Comparison of ENCODE assay signal across 8 cellular contexts in the genomic region with DNA sequence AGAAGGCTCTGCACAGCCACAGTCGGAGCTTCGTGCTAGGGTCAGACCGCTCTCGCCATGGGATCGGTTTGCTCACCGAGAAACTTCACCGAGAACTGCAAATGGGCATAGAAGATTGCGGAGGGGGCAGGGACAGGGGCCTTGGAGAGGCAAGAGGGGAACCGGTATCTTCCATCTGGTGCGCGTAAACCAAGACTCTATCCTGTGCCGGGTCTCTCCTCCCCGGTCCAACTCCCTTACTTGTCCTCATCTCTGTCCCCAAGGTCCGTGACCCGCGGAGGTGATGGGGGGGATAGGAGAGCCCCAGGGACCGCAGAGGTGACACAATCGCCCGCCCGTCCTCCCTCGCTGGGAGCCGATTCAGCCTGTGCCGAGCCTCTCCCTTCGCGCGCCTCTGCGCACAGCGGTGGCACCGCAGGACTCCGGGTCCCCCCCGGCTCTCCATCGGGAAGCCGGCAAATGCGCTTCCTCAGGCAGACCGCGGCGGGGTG. TPM values are rescaled to one million over a fixed set of nuclear protein-coding genes. Genes with fewer than 3 reads are reported as not detected.
A peak's percentile ranks its signal among the peaks of the same experiment; 100 is the strongest.
DNase-seq lines count a peak whose midpoint lies in the region; ATAC-seq and FAIRE-seq lines count a peak whose summit lies in the region.

No MANE protein-coding gene starts in this region.

- H3K9me3 ChIP-seq in CD4-positive, alpha-beta memory T cell (ENCODE audit: control insufficient read depth in 1 of 2, low read length in 2 of 2): no peaks in the 10 kb centered on the region
- no peaks in the 10 kb centered on the region for H3K9me3 ChIP-seq in small intestine (ENCODE audit: control insufficient read depth, low read depth)

- no peaks in the 10 kb centered on the region for H3K9me3 Mint-ChIP-seq in CD4-positive, alpha-beta memory T cell
- no peaks in the 10 kb centered on the region for H3K9me3 Mint-ChIP-seq in immature natural killer cell

- peak overlapping the region; percentile 68 to 82 (median 72) for H3K4me3 Mint-ChIP-seq in CD4-positive, alpha-beta memory T cell
- peak overlapping the region; percentile 85 to 90 (median 86) for H3K4me3 Mint-ChIP-seq in immature natural killer cell

- FAIRE-seq in small intestine (lab: Jason Lieb, UNC): no peak

- no peak for ATAC-seq in GM21526 (IDR thresholded peaks at IDR 0.05; ENCODE audit: low FRiP score, unreplicated experiment)

- H3K4me3 ChIP-seq in CD4-positive, alpha-beta memory T cell (ENCODE audit: low read length in 2 of 2): no peak overlapping the region
- H3K4me3 ChIP-seq in small intestine (ENCODE audit: low read depth in 1 of 2, low read length in 2 of 2): peak overlapping the region; percentile 22 to 76

- H3K36me3 ChIP-seq in CD4-positive, alpha-beta memory T cell (ENCODE audit: insufficient read depth, low read length): no peaks in the 10 kb centered on the region
- no peaks in the 10 kb centered on the region for H3K36me3 ChIP-seq in small intestine (ENCODE audit: control insufficient read depth in 2 of 2, insufficient read depth in 2 of 2, low read length in 2 of 2)

- no peak overlapping the region for H3K27ac ChIP-seq in CD4-positive, alpha-beta memory T cell (ENCODE audit: low read depth, low read length)
- no peak overlapping the region for H3K27ac ChIP-seq in small intestine (ENCODE audit: low read depth in 1 of 2, low read length in 1 of 2)

- H3K27me3 Mint-ChIP-seq in CD4-positive, alpha-beta memory T cell: peaks cover 31 to 50% of the 10 kb centered on the region in 2 donors
- peaks cover 4 to 7% (median 6%) of the 10 kb centered on the region in 3 donors for H3K27me3 Mint-ChIP-seq in immature natural killer cell (ENCODE audit: low read depth in 3 of 3)

- CTCF ChIA-PET in CD4-positive, alpha-beta memory T cell (lab: Charles Lee; ENCODE audit: partially characterized antibody): interaction anchor here (0.6 kb wide), 1 partner anchor 56 kb away, joined by 3 read pairs; no protein-coding TSS in a partner anchor

- 1 to 3% (median 2%) methylated on average over 32 to 37 of the region's 37 CpGs for WGBS in small intestine, 3 donors

- peaks cover 27% of the 10 kb centered on the region for H3K27me3 ChIP-seq in CD4-positive, alpha-beta memory T cell (ENCODE audit: insufficient read depth, low read length)
- H3K27me3 ChIP-seq in small intestine (ENCODE audit: control insufficient read depth in 2 of 2, insufficient read depth in 2 of 2, low read length in 2 of 2): no peaks in the 10 kb centered on the region

- no peaks in the 10 kb centered on the region for H3K36me3 Mint-ChIP-seq in CD4-positive, alpha-beta memory T cell
- H3K36me3 Mint-ChIP-seq in immature natural killer cell: no peaks in the 10 kb centered on the region

- POLR2A ChIA-PET in CD4-positive, alpha-beta memory T cell (lab: Charles Lee; ENCODE audit: partially characterized antibody): no interaction called here

- DNase-seq in CD4-positive, alpha-beta memory T cell: peak in 1 of 5 donors; percentile 7
- DNase-seq in HK-2 (ENCODE audit: unreplicated experiment) (peak; percentile 49), astrocyte of the hippocampus (ENCODE audit: low read depth, low spot score) (peak; percentile 77), immature natural killer cell (peak; percentile 9 to 24 (median 12)), small intestine (no peak), DMS79 treated with DMSO at 0.1 percent for 48 hours (lab: John Stamatoyannopoulos, UW) (no peak), H4 (ENCODE audit: low spot score) (no peak)

- intact Hi-C loops in CD4-positive, alpha-beta memory T cell (cut with micrococcal nuclease): no loop called here

- peaks cover 10 to 24% (median 13%) of the 10 kb centered on the region in 4 donors for H3K4me1 Mint-ChIP-seq in CD4-positive, alpha-beta memory T cell
- peaks cover 22 to 24% of the 10 kb centered on the region in 2 donors for H3K4me1 Mint-ChIP-seq in immature natural killer cell

- peak overlapping the region in 1 of 7 donors; percentile 80 for H3K27ac Mint-ChIP-seq in CD4-positive, alpha-beta memory T cell
- peak overlapping the region in 1 of 6 donors; percentile 53 for H3K27ac Mint-ChIP-seq in immature natural killer cell

- peaks cover 18% of the 10 kb centered on the region for H3K4me1 ChIP-seq in CD4-positive, alpha-beta memory T cell (ENCODE audit: insufficient read depth, low read length)
- H3K4me1 ChIP-seq in small intestine (ENCODE audit: control insufficient read depth in 2 of 2, insufficient read depth in 1 of 2, low read depth in 1 of 2, low read length in 1 of 2): peaks cover 0 to 4% of the 10 kb centered on the region in 2 donors

RNA-seq across cellular contexts. Expression of gene SCD5, which starts 1.0 kb away (rescaled TPM):
- not detected for total RNA-seq in CD4-positive, alpha-beta memory T cell
- 1 to 10 TPM in 1 of 2 donors, not detected in 1; 1.8 TPM for polyA plus RNA-seq in CD4-positive, alpha-beta memory T cell
- 10 to 100 TPM in 2 of 3 donors, 1 to 10 TPM in 1; 4.6 to 16.1 (median 11.3) TPM for polyA plus RNA-seq in immature natural killer cell
- polyA plus RNA-seq in small intestine: 1 to 10 TPM in 2 of 3 donors, under 1 TPM in 1; 0.45 to 9.3 (median 1.4) TPM
- total RNA-seq in H4 (2014; rRNA removed; shearing (Covaris generic)): 13.8 and 14.5 TPM in 2 replicates

Comparison
In these comparisons a context has a peak if more than half of its experiments do, and no peak if none do; other contexts are left out.
1. DNase-seq: peak in HK-2 (single experiment), astrocyte of the hippocampus (single experiment) and immature natural killer cell (3 of 3); none in small intestine (single experiment), DMS79 treated with DMSO at 0.1 percent for 48 hours (single experiment) and H4 (single experiment).
2. H3K4me3 ChIP-seq: peak in small intestine (2 of 2); none in CD4-positive, alpha-beta memory T cell (0 of 2).